16 cellular contexts compared by ENCODE assay signal in genomic region chr20:53154540-53154939, GRCh38.
A peak's percentile ranks its signal among the peaks of the same experiment; 100 is the strongest.
DNase-seq lines count a peak whose midpoint lies in the region; ATAC-seq and TF ChIP-seq lines count a peak whose summit lies in the region.
"Had no signal": no experiment of that assay in that cellular context is flagged by ENCODE, and none has a peak within 500 bp of the region (broad histone marks: within the 10 kb centered on the region; RNA-seq: fewer than 3 reads in every experiment).

No MANE protein-coding gene starts in this region.

- peak overlapping the region; percentile 52 for H3K4me3 Mint-ChIP-seq in activated T-helper 1 cell treated with anti-CD3 and anti-CD28 coated beads, Interleukin-12 subunit alpha, Interleukin-12 subunit beta, Interleukin-2, Interleukin-4 antibody, amounts not matched to agents 30 ng/mL and 10 ng/mL and 1 ng/mL, durations not matched to agents 14 hours and 24 hours and 36 hours
- H3K4me3 Mint-ChIP-seq in osteocyte (ENCODE audit: unreplicated experiment) = no peak overlapping the region

- peaks cover 10% of the 10 kb centered on the region for H3K9me3 Mint-ChIP-seq in activated T-helper 1 cell treated with anti-CD3 and anti-CD28 coated beads, Interleukin-12 subunit alpha, Interleukin-12 subunit beta, Interleukin-2, Interleukin-4 antibody, amounts not matched to agents 30 ng/mL and 10 ng/mL and 1 ng/mL, durations not matched to agents 14 hours and 24 hours and 36 hours
- H3K9me3 Mint-ChIP-seq in osteocyte (ENCODE audit: unreplicated experiment) = no peaks in the 10 kb centered on the region

- peaks cover 58% of the 10 kb centered on the region for H3K4me1 Mint-ChIP-seq in activated T-helper 1 cell treated with anti-CD3 and anti-CD28 coated beads, Interleukin-12 subunit alpha, Interleukin-12 subunit beta, Interleukin-2, Interleukin-4 antibody, amounts not matched to agents 30 ng/mL and 10 ng/mL and 1 ng/mL, durations not matched to agents 14 hours and 24 hours and 36 hours (ENCODE audit: low read depth)
- no peaks in the 10 kb centered on the region for H3K4me1 Mint-ChIP-seq in osteocyte (ENCODE audit: unreplicated experiment)

- peaks cover 20% of the 10 kb centered on the region for H3K36me3 Mint-ChIP-seq in activated T-helper 1 cell treated with anti-CD3 and anti-CD28 coated beads, Interleukin-12 subunit alpha, Interleukin-12 subunit beta, Interleukin-2, Interleukin-4 antibody, amounts not matched to agents 30 ng/mL and 10 ng/mL and 1 ng/mL, durations not matched to agents 14 hours and 24 hours and 36 hours (ENCODE audit: low read depth)
- H3K36me3 Mint-ChIP-seq in osteocyte (ENCODE audit: unreplicated experiment) = no peaks in the 10 kb centered on the region

- ATAC-seq in HG03095 (IDR thresholded peaks at IDR 0.05; ENCODE audit: unreplicated experiment) = peak; percentile 62
- ATAC-seq in aorta (ENCODE audit: low FRiP score) = no peak
- ATAC-seq: esophagus mucosa, Panc1 had no signal

- H3K4me3 ChIP-seq in aorta (ENCODE audit: low read length in 2 of 2) = no peak overlapping the region
- H3K4me3 ChIP-seq: BLaER1, HAP-1, stomach had no signal

- H3K27me3 Mint-ChIP-seq in activated T-helper 1 cell treated with anti-CD3 and anti-CD28 coated beads, Interleukin-12 subunit alpha, Interleukin-12 subunit beta, Interleukin-2, Interleukin-4 antibody, amounts not matched to agents 30 ng/mL and 10 ng/mL and 1 ng/mL, durations not matched to agents 14 hours and 24 hours and 36 hours (ENCODE audit: insufficient read depth) = no peaks in the 10 kb centered on the region
- peaks cover 2% of the 10 kb centered on the region for H3K27me3 Mint-ChIP-seq in osteocyte (ENCODE audit: unreplicated experiment)

- H3K27me3 ChIP-seq in aorta (ENCODE audit: control insufficient read depth in 1 of 2, insufficient read depth in 2 of 2, low read length in 1 of 2) = no peaks in the 10 kb centered on the region
- H3K27me3 ChIP-seq: BLaER1, stomach had no signal

- WGBS in aorta, 2 donors = 73 to 75% methylated on average over 2 of the region's 2 CpGs

- H3K27ac ChIP-seq in aorta (ENCODE audit: low read depth in 1 of 2, low read length in 2 of 2) = no peak overlapping the region
- H3K27ac ChIP-seq: BLaER1, stomach had no signal

- H3K9me3 ChIP-seq in aorta (ENCODE audit: control insufficient read depth, low read length) = no peaks in the 10 kb centered on the region
- H3K9me3 ChIP-seq: BLaER1, HAP-1, stomach had no signal

- DNase-seq in stimulated activated CD4-positive, alpha-beta T cell treated with anti-CD3 and anti-CD28 coated beads, Interleukin-4, amount 100 ng/mL, for 24 hours = peak; percentile 24
- no peak for DNase-seq in stimulated activated CD4-positive, alpha-beta T cell treated with anti-CD3 and anti-CD28 coated beads, Interleukin-12 subunit alpha, Interleukin-12 subunit beta, amount 100 ng/mL, for 4 hours
- DNase-seq in activated T-helper 1 cell treated with anti-CD3 and anti-CD28 coated beads, Interleukin-12 subunit alpha, Interleukin-12 subunit beta, Interleukin-2, Interleukin-4 antibody, amounts not matched to agents 30 ng/mL and 10 ng/mL and 1 ng/mL, durations not matched to agents 14 hours and 24 hours and 36 hours (ENCODE audit: low spot score) = no peak
- DNase-seq in osteocyte (ENCODE audit: extremely low spot score, unreplicated experiment) (no peak), NCI-H146 treated with DMSO at 0.1 percent for 48 hours (lab: John Stamatoyannopoulos, UW; ENCODE audit: unreplicated experiment) (no peak), aorta (no peak), D341Med (ENCODE audit: low spot score) (no peak)
- DNase-seq: central memory CD4-positive, alpha-beta T cell; stimulated activated CD4-positive, alpha-beta T cell treated with anti-CD3 and anti-CD28 coated beads, Interleukin-2, amount 100 ng/mL, for 48 hours; stomach; T-helper 9 cell had no signal

- H3K27ac Mint-ChIP-seq in activated T-helper 1 cell treated with anti-CD3 and anti-CD28 coated beads, Interleukin-12 subunit alpha, Interleukin-12 subunit beta, Interleukin-2, Interleukin-4 antibody, amounts not matched to agents 30 ng/mL and 10 ng/mL and 1 ng/mL, durations not matched to agents 14 hours and 24 hours and 36 hours = no peak overlapping the region
- no peak overlapping the region for H3K27ac Mint-ChIP-seq in osteocyte (ENCODE audit: unreplicated experiment)

- TF ChIP-seq CTCF in osteocyte (IDR thresholded peaks at IDR 0.05) = no peak

- intact Hi-C loops in activated T-helper 1 cell treated with anti-CD3 and anti-CD28 coated beads, Interleukin-12 subunit alpha, Interleukin-12 subunit beta, Interleukin-2, Interleukin-4 antibody, amounts not matched to agents 30 ng/mL and 10 ng/mL and 1 ng/mL, durations not matched to agents 14 hours and 24 hours and 36 hours (cut with micrococcal nuclease) = loop anchor here (1.0 to 2.0 kb wide), 2 partner anchors 8 to 180 kb away; no protein-coding TSS in a partner anchor
- intact Hi-C loops in aorta (cut with DNase I) = no loop called here

- no peaks in the 10 kb centered on the region for H3K36me3 ChIP-seq in aorta (ENCODE audit: control insufficient read depth in 1 of 2, insufficient read depth in 2 of 2, low read length in 1 of 2)
- H3K36me3 ChIP-seq: BLaER1, HAP-1, stomach had no signal

- no peaks in the 10 kb centered on the region for H3K4me1 ChIP-seq in aorta (ENCODE audit: control insufficient read depth in 1 of 2, insufficient read depth in 2 of 2, low read length in 2 of 2)
- H3K4me1 ChIP-seq: HAP-1 had no signal
